1 cellular context compared by ENCODE assay signal in the genomic region with DNA sequence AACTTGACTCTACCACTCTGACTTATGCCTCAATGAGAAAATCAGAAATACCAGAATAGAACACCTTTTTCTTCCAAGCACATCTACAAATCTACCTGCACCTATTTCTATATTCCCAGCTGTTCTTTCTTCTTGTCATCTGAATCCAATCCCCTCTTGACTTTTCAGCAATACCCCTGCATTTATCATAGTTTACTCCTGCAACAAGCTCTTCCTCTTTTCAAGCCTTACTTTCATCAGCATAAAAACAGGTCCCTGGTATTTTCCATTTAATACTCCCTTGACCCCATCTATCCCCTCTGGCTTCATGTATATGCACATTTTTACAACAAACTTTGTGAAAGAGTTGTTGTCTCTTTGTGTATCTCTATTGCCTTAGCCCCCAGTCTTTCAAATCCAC.
TF ChIP-seq lines count a peak whose summit lies in the region.

No MANE protein-coding gene starts in this region.

TF ChIP-seq in K562, 482 proteins besides CTCF, POLR2A, EP300 and RAD21:
- TF ChIP-seq HDAC3 (IDR thresholded peaks at IDR 0.05; ENCODE audit: borderline replicate concordance, partially characterized antibody) (no peak), SPI1 (IDR thresholded peaks at IDR 0.05; ENCODE audit: borderline replicate concordance, low read depth, low read length) (peak; percentile 54; the same call in 1 of the 2 replicates)
TF ChIP-seq in K562: peak in this region for 1.
